In genomic region chr5:140401362-140402257, GRCh38 we compare ENCODE assay signal across 8 cellular contexts. TPM values are rescaled to one million over a fixed set of nuclear protein-coding genes. Genes with fewer than 3 reads are reported as not detected.
DNase-seq lines count a peak whose midpoint lies in the region; ATAC-seq and TF ChIP-seq lines count a peak whose summit lies in the region.

A gene with protein sequence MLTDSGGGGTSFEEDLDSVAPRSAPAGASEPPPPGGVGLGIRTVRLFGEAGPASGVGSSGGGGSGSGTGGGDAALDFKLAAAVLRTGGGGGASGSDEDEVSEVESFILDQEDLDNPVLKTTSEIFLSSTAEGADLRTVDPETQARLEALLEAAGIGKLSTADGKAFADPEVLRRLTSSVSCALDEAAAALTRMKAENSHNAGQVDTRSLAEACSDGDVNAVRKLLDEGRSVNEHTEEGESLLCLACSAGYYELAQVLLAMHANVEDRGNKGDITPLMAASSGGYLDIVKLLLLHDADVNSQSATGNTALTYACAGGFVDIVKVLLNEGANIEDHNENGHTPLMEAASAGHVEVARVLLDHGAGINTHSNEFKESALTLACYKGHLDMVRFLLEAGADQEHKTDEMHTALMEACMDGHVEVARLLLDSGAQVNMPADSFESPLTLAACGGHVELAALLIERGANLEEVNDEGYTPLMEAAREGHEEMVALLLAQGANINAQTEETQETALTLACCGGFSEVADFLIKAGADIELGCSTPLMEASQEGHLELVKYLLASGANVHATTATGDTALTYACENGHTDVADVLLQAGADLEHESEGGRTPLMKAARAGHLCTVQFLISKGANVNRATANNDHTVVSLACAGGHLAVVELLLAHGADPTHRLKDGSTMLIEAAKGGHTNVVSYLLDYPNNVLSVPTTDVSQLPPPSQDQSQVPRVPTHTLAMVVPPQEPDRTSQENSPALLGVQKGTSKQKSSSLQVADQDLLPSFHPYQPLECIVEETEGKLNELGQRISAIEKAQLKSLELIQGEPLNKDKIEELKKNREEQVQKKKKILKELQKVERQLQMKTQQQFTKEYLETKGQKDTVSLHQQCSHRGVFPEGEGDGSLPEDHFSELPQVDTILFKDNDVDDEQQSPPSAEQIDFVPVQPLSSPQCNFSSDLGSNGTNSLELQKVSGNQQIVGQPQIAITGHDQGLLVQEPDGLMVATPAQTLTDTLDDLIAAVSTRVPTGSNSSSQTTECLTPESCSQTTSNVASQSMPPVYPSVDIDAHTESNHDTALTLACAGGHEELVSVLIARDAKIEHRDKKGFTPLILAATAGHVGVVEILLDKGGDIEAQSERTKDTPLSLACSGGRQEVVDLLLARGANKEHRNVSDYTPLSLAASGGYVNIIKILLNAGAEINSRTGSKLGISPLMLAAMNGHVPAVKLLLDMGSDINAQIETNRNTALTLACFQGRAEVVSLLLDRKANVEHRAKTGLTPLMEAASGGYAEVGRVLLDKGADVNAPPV (N-terminal part only) (plus strand): TSS chr5:140401833. CDS start chr5:140401968, 135 bp downstream.

- CTCF ChIA-PET in PC-9 (lab: Charles Lee) = no interaction called here

- TF ChIP-seq POLR2A in erythroblast (IDR thresholded peaks at IDR 0.05; ENCODE audit: low read length) = peak; percentile 93

- H3K9ac ChIP-seq in mucosa of rectum (ENCODE audit: low read depth in 1 of 2, low read length in 2 of 2) = peak within 1 kb of the TSS; percentile 95 to 96

- H3K9me3 ChIP-seq in PC-9 (ENCODE audit: insufficient read depth, low read depth) = no peaks in the 10 kb centered on the region
- H3K9me3 ChIP-seq in mucosa of rectum (ENCODE audit: control insufficient read depth in 2 of 2, low read length in 2 of 2) = no peaks in the 10 kb centered on the region

- H2AFZ ChIP-seq in PC-9 = peak within 1 kb of the TSS; percentile 79

- H3K4me1 ChIP-seq in PC-9 (replicated peaks; ENCODE audit: insufficient read depth) (peaks cover 37% of the 10 kb centered on the region), mucosa of rectum (ENCODE audit: control insufficient read depth in 2 of 2, insufficient read depth in 2 of 2, low read length in 2 of 2) (peaks cover 18 to 25% of the 10 kb centered on the region in 2 donors)

- H3K9me2 ChIP-seq in PC-9 (ENCODE audit: insufficient read depth) = no peaks in the 10 kb centered on the region

- peak; percentile 85 for ATAC-seq in GM21619 (IDR thresholded peaks at IDR 0.05; ENCODE audit: unreplicated experiment)

- intact Hi-C loops in PC-9 (cut with micrococcal nuclease; ENCODE audit: unreplicated experiment) = loop anchor here (2.0 kb wide), 2 partner anchors 245 to 317 kb away; partner anchors contain the start of genes IK and NDUFA2

- POLR2A ChIA-PET in PC-9 (lab: Charles Lee; ENCODE audit: unreplicated experiment) = interaction anchor here (0.5 to 1.1 kb wide), 5 partner anchors 10 to 1203 kb away, joined by 3 to 14 read pairs (median 9); partner anchors contain the start of gene IK

- H3F3A ChIP-seq in PC-9 (ENCODE audit: insufficient read depth, low read depth) = peaks cover 28% of the 10 kb centered on the region

- DNase-seq in DMS153 (lab: John Stamatoyannopoulos, UW) (peak; percentile 98), PC-9 (peak; percentile 98 to 99), erythroblast (lab: John Stamatoyannopoulos, UW) (peak; percentile 100)
- DNase-seq in Jurkat, Clone E6-1 (ENCODE audit: low read depth, low spot score) = peak; percentile 100
- DNase-seq in activated T-cell treated with anti-CD3 and anti-CD28 coated beads, Interleukin-2, amount 50 U/mL, for 1 hour = peak; percentile 92
- peak; percentile 85 to 91 for DNase-seq in stimulated activated CD8-positive, alpha-beta memory T cell treated with anti-CD3 and anti-CD28 coated beads, Interleukin-7, amount 100 ng/mL, for 1 hour (ENCODE audit: low read depth in 2 of 2)

- H4K20me1 ChIP-seq in PC-9 (ENCODE audit: insufficient read depth) = peaks cover 38% of the 10 kb centered on the region

- H3K36me3 ChIP-seq in PC-9 (ENCODE audit: low read depth) (no peaks in the 10 kb centered on the region), mucosa of rectum (ENCODE audit: control insufficient read depth in 2 of 2, insufficient read depth in 2 of 2, low read length in 2 of 2) (no peaks in the 10 kb centered on the region)

- peaks cover 64% of the 10 kb centered on the region for H3K79me2 ChIP-seq in PC-9 (ENCODE audit: low read depth)

- TF ChIP-seq CTCF in PC-9 (conservative IDR thresholded peaks at IDR 0.05) = no peak

- peak within 1 kb of the TSS; percentile 93 for H3K4me3 ChIP-seq in Jurkat, Clone E6-1 (ENCODE audit: low read length)
- peak within 1 kb of the TSS; percentile 89 for H3K4me3 ChIP-seq in PC-9
- peak within 1 kb of the TSS; percentile 97 to 99 for H3K4me3 ChIP-seq in mucosa of rectum (ENCODE audit: low read length in 2 of 2)

- H3K4me2 ChIP-seq in PC-9 = peak within 1 kb of the TSS; percentile 87

- H3K27me3 ChIP-seq in PC-9 (ENCODE audit: insufficient read depth, low read depth) (no peaks in the 10 kb centered on the region), mucosa of rectum (ENCODE audit: control insufficient read depth in 2 of 2, insufficient read depth in 2 of 2, low read length in 2 of 2) (no peaks in the 10 kb centered on the region)

- BruUV-seq in PC-9 (replicated peaks; lab: Mats Ljungman, UMichigan) = no TSS peak

- H3K27ac ChIP-seq in PC-9 = peak within 1 kb of the TSS; percentile 83
- H3K27ac ChIP-seq in mucosa of rectum (ENCODE audit: low read depth in 2 of 2, low read length in 2 of 2) = peak within 1 kb of the TSS; percentile 96 to 98

RNA-seq across cellular contexts. Expression of the gene that starts here (rescaled TPM):
- polyA plus RNA-seq in Jurkat, Clone E6-1 (2012; ENCODE audit: insufficient read depth, insufficient read length) = 76.9 TPM
- total RNA-seq in PC-9 (2021) = 90.7 and 109 TPM in 2 replicates

Comparison
In these comparisons a context has a peak if more than half of its experiments do, and no peak if none do; other contexts are left out.
1. Peak in every context shown above with its lines: DNase-seq, ATAC-seq, H3K4me3 ChIP-seq and H3K27ac ChIP-seq.